Comparison of ENCODE assay signal across 8 cellular contexts in the genomic region with DNA sequence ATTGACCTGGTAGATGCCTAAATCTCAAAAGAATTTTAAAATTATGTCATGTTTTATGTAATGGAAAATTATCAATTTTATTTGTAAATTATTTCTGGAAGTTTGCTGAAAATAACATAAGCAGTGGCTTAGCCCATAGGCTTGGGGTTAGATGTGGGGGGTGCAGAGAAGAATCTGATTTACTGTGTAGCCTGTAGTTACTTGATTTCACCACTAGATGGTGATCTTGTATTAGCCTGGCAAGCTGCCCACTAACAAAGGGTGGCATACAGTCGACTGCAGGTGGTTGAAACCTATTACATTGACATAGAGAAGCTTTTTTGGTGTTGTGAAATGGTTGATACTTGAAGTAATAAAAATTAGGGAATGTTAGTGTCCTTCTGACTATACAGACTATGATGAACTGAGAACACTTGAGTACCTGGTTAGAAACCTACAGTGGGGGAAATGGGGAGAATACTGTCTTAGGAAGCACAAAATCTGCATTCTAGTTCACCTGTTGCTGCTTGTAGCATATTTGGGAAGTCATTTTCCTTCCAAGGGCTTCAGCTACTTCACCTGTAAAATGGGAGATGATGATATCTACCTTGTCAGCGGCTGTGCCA.
DNase-seq lines count a peak whose midpoint lies in the region; ATAC-seq and TF ChIP-seq lines count a peak whose summit lies in the region.

No MANE protein-coding gene starts in this region.

- H3F3A ChIP-seq in neural cell (ENCODE audit: insufficient read depth, low read length, poor library complexity, severe bottlenecking) = no peaks in the 10 kb centered on the region

- H3K9me3 ChIP-seq in WERI-Rb-1 (ENCODE audit: severe bottlenecking) (no peaks in the 10 kb centered on the region), neural cell (ENCODE audit: low read length) (no peaks in the 10 kb centered on the region)

- peak; percentile 31 for DNase-seq in DMS79 (lab: John Stamatoyannopoulos, UW)
- DNase-seq in NCI-H2196 (lab: John Stamatoyannopoulos, UW; ENCODE audit: unreplicated experiment) = peak; percentile 61
- DNase-seq in WERI-Rb-1 = peak; percentile 42
- peak; percentile 42 for DNase-seq in fibroblast of the aortic adventitia (ENCODE audit: low read depth)
- no peak for DNase-seq in NK-92 treated with Interleukin-12 subunit alpha and Interleukin-12 subunit beta, amount 100 ng/mL, for 24 hours (lab: John Stamatoyannopoulos, UW)

- H3K4me3 ChIP-seq in WERI-Rb-1 (ENCODE audit: low read depth, low read length) (no peak overlapping the region), fibroblast of the aortic adventitia (ENCODE audit: low read depth, low read length) (no peak overlapping the region), neural cell (ENCODE audit: low read length) (no peak overlapping the region)

- H3K4me2 ChIP-seq in neural cell (ENCODE audit: low read length) = no peak overlapping the region

- no peak overlapping the region for H3K9ac ChIP-seq in neural cell (ENCODE audit: low read length)

- no peaks in the 10 kb centered on the region for H3K9me2 ChIP-seq in neural cell (ENCODE audit: insufficient read depth, low read length)

- no peaks in the 10 kb centered on the region for H4K20me1 ChIP-seq in neural cell (ENCODE audit: insufficient read depth)

- TF ChIP-seq CTCF in WERI-Rb-1 (IDR thresholded peaks at IDR 0.05; ENCODE audit: low read depth, low read length) = peak; percentile 86
- peak; percentile 75 for TF ChIP-seq CTCF in fibroblast of the aortic adventitia (IDR thresholded peaks at IDR 0.05; ENCODE audit: insufficient read depth, low read length)
- peak; percentile 97 for TF ChIP-seq CTCF in neural cell (IDR thresholded peaks at IDR 0.05; ENCODE audit: poor library complexity, severe bottlenecking)

- ATAC-seq in GM19397 (IDR thresholded peaks at IDR 0.05; ENCODE audit: unreplicated experiment) (peak; percentile 94), HG03280 (IDR thresholded peaks at IDR 0.05; ENCODE audit: unreplicated experiment) (peak; percentile 94)

- no peaks in the 10 kb centered on the region for H3K27me3 ChIP-seq in WERI-Rb-1 (ENCODE audit: insufficient read depth, low read depth, severe bottlenecking)
- no peaks in the 10 kb centered on the region for H3K27me3 ChIP-seq in neural cell (ENCODE audit: insufficient read depth, low read depth, low read length)

- peak; percentile 100 for TF ChIP-seq RAD21 in neural cell (conservative IDR thresholded peaks at IDR 0.05)

- no peak overlapping the region for H3K27ac ChIP-seq in WERI-Rb-1
- no peak overlapping the region for H3K27ac ChIP-seq in neural cell (ENCODE audit: low read length)

- no peaks in the 10 kb centered on the region for H3K36me3 ChIP-seq in WERI-Rb-1
- H3K36me3 ChIP-seq in neural cell (ENCODE audit: insufficient read depth, low read length) = no peaks in the 10 kb centered on the region

- H2AFZ ChIP-seq in neural cell (ENCODE audit: low read depth, low read length) = no peak overlapping the region

- no peaks in the 10 kb centered on the region for H3K79me2 ChIP-seq in neural cell (replicated peaks; ENCODE audit: insufficient read depth, low read length)

- peak; percentile 19 for TF ChIP-seq EP300 in neural cell (conservative IDR thresholded peaks at IDR 0.05; ENCODE audit: poor library complexity, severe bottlenecking)

TF ChIP-seq in neural cell, 6 proteins besides CTCF, POLR2A, EP300 and RAD21:
- TF ChIP-seq, protein P1, sequence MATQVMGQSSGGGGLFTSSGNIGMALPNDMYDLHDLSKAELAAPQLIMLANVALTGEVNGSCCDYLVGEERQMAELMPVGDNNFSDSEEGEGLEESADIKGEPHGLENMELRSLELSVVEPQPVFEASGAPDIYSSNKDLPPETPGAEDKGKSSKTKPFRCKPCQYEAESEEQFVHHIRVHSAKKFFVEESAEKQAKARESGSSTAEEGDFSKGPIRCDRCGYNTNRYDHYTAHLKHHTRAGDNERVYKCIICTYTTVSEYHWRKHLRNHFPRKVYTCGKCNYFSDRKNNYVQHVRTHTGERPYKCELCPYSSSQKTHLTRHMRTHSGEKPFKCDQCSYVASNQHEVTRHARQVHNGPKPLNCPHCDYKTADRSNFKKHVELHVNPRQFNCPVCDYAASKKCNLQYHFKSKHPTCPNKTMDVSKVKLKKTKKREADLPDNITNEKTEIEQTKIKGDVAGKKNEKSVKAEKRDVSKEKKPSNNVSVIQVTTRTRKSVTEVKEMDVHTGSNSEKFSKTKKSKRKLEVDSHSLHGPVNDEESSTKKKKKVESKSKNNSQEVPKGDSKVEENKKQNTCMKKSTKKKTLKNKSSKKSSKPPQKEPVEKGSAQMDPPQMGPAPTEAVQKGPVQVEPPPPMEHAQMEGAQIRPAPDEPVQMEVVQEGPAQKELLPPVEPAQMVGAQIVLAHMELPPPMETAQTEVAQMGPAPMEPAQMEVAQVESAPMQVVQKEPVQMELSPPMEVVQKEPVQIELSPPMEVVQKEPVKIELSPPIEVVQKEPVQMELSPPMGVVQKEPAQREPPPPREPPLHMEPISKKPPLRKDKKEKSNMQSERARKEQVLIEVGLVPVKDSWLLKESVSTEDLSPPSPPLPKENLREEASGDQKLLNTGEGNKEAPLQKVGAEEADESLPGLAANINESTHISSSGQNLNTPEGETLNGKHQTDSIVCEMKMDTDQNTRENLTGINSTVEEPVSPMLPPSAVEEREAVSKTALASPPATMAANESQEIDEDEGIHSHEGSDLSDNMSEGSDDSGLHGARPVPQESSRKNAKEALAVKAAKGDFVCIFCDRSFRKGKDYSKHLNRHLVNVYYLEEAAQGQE (IDR thresholded peaks at IDR 0.05; ENCODE audit: borderline replicate concordance) = no peak
- TF ChIP-seq TAF1 (IDR thresholded peaks at IDR 0.05; ENCODE audit: low read depth) = no peak
- TF ChIP-seq SMC3 (conservative IDR thresholded peaks at IDR 0.05; ENCODE audit: poor library complexity) = peak; percentile 99
- no peak for TF ChIP-seq POLR2AphosphoS5 (IDR thresholded peaks at IDR 0.05)
- TF ChIP-seq EZH2 (IDR thresholded peaks at IDR 0.05; ENCODE audit: borderline replicate concordance, insufficient read depth, low read length, poor library complexity, severe bottlenecking) = no peak
- TF ChIP-seq MXI1 (conservative IDR thresholded peaks at IDR 0.05; ENCODE audit: poor library complexity, severe bottlenecking) = no peak
